Comparison of ENCODE assay signal across 1 cellular context in the genomic region with DNA sequence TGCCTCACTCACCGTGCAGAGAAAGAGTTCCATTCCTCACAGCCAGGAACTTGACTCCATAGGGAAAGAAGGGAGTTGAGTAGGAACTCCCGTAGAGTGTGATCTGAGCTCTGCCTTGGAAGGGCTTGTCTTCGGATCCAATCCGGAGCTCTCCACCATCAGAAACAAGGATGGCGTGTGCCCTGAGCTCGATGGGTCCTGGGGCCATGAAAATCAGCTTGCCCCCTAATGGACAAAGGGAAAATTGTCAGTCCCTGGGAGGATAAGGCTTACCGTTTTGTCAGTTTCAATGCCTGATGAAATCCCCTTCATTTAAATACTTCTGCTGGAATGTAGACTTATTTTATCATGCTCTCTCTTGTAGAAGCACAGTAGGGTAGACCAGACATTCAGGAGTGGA.
TF ChIP-seq lines count a peak whose summit lies in the region.

No MANE protein-coding gene starts in this region.

TF ChIP-seq in IMR-90, 13 proteins besides CTCF, POLR2A, EP300 and RAD21 (continued from another document):
- TF ChIP-seq ELK1 (IDR thresholded peaks at IDR 0.05; ENCODE audit: borderline replicate concordance, low read depth, low read length) (no peak), CEBPB (IDR thresholded peaks at IDR 0.05; ENCODE audit: low read depth, low read length) (no peak)
TF ChIP-seq in IMR-90: peak in this region for 0.
